Comparison of ENCODE assay signal across 13 cellular contexts in genomic region chr6:147384737-147385710, GRCh38.
DNase-seq lines count a peak whose midpoint lies in the region; ATAC-seq and TF ChIP-seq lines count a peak whose summit lies in the region.
"Had no signal": no experiment of that assay in that cellular context is flagged by ENCODE, and none has a peak within 500 bp of the region (broad histone marks: within the 10 kb centered on the region; RNA-seq: fewer than 3 reads in every experiment).

No MANE protein-coding gene starts in this region.

- POLR2A ChIA-PET in RWPE1 (lab: Yijun Ruan, JAX; ENCODE audit: low non-redundant PET) = no interaction called here

- ATAC-seq in GM18505 (IDR thresholded peaks at IDR 0.05; ENCODE audit: unreplicated experiment) (peak; percentile 57), GM19372 (IDR thresholded peaks at IDR 0.05; ENCODE audit: low read depth, unreplicated experiment) (peak; percentile 54), HG02852 (IDR thresholded peaks at IDR 0.05; ENCODE audit: unreplicated experiment) (peak; percentile 77), HG03565 (IDR thresholded peaks at IDR 0.05; ENCODE audit: unreplicated experiment) (peak; percentile 54), left lobe of liver (no peak)

- in situ Hi-C loops in ACHN (cut with HindIII; ENCODE audit: low pct_ligation_motif_present, low pct_unique_long_range_greater_than_20kb, low sequenced_read_pairs) = no loop called here

- CTCF ChIA-PET in RWPE1 (lab: Yijun Ruan, JAX) = no interaction called here

- H3K27ac ChIP-seq in RWPE1 = no peak overlapping the region

- TF ChIP-seq POLR2A in GM18505 (IDR thresholded peaks at IDR 0.05; ENCODE audit: borderline replicate concordance, extremely low read depth, insufficient read depth, insufficient read length) = no peak

- DNase-seq in RWPE1 (ENCODE audit: low spot score) = no peak
- no peak for DNase-seq in SW 1271 (lab: John Stamatoyannopoulos, UW)
- no peak for DNase-seq in left lobe of liver (ENCODE audit: low spot score)
- no peak for DNase-seq in ACHN
- DNase-seq: effector memory CD4-positive, alpha-beta T cell; NCI-H2171 treated with DMSO at 0.1 percent for 48 hours; occipital lobe; stimulated activated CD8-positive, alpha-beta memory T cell treated with anti-CD3 and anti-CD28 coated beads, Interleukin-4, amount 100 ng/mL, for 48 hours; T-helper 9 cell had no signal

- TF ChIP-seq CTCF in RWPE1 (conservative IDR thresholded peaks at IDR 0.05; ENCODE audit: low read depth) = no peak
